In genomic region chr19:29042450-29042849, GRCh38 we compare ENCODE assay signal across 26 cellular contexts.
A peak's percentile ranks its signal among the peaks of the same experiment; 100 is the strongest.
DNase-seq lines count a peak whose midpoint lies in the region; ATAC-seq, FAIRE-seq and TF ChIP-seq lines count a peak whose summit lies in the region.
"Had no signal": no experiment of that assay in that cellular context is flagged by ENCODE, and none has a peak within 500 bp of the region (broad histone marks: within the 10 kb centered on the region; RNA-seq: fewer than 3 reads in every experiment).

No MANE protein-coding gene starts in this region.

- H3K79me1 ChIP-seq in H1 (ENCODE audit: low read depth, low read length) (no peaks in the 10 kb centered on the region), neuronal stem cell (ENCODE audit: low read depth, low read length) (no peaks in the 10 kb centered on the region)

- no peak overlapping the region for H3K18ac ChIP-seq in H1 (ENCODE audit: extremely low read depth, low read length)
- no peak overlapping the region for H3K18ac ChIP-seq in neuronal stem cell (ENCODE audit: low read length)

- H3K4me3 Mint-ChIP-seq in WTC11, result no peak overlapping the region
- H3K4me3 Mint-ChIP-seq in activated T-cell treated with anti-CD3 and anti-CD28 coated beads, Interleukin-2, amount 50 U/mL, for 4 hours, result no peak overlapping the region
- H3K4me3 Mint-ChIP-seq: B cell; CD4-positive, alpha-beta T cell; CD8-positive, alpha-beta T cell had no signal

- no peak for TF ChIP-seq RAD21 in H1 (IDR thresholded peaks at IDR 0.05 in 1 of 2, conservative IDR thresholded peaks at IDR 0.05 in 1 of 2; ENCODE audit: low read depth in 2 of 2, low read length in 2 of 2)

- H4K8ac ChIP-seq in H1 (ENCODE audit: extremely low read depth, insufficient read depth, low read length), result no peak overlapping the region
- H4K8ac ChIP-seq in neuronal stem cell (ENCODE audit: low read depth, low read length), result no peak overlapping the region

- no peak overlapping the region for H3K23ac ChIP-seq in H1 (ENCODE audit: insufficient read length)
- H3K23ac ChIP-seq in neuronal stem cell (ENCODE audit: low read depth, low read length, poor library complexity), result no peak overlapping the region

- no peak overlapping the region for H2BK20ac ChIP-seq in H1 (ENCODE audit: low read length)

- H2BK5ac ChIP-seq in H1 (ENCODE audit: low read depth, low read length), result no peak overlapping the region
- no peak overlapping the region for H2BK5ac ChIP-seq in neuronal stem cell (ENCODE audit: low read length)

- H4K5ac ChIP-seq in H1 (ENCODE audit: insufficient read length, low read depth, low read length), result no peak overlapping the region

- POLR2A ChIA-PET in WTC11 (lab: Charles Lee) (no interaction called here), H1 (lab: Charles Lee; ENCODE audit: partially characterized antibody) (no interaction called here)

- H4K91ac ChIP-seq in H1 (replicated peaks; ENCODE audit: insufficient read length, low read length) (no peak overlapping the region), neuronal stem cell (ENCODE audit: low read depth, low read length, poor library complexity) (no peak overlapping the region)

- peaks cover 51% of the 10 kb centered on the region for H3K4me1 Mint-ChIP-seq in WTC11
- no peaks in the 10 kb centered on the region for H3K4me1 Mint-ChIP-seq in activated T-cell treated with anti-CD3 and anti-CD28 coated beads, Interleukin-2, amount 50 U/mL, for 4 hours (ENCODE audit: low read depth)
- H3K4me1 Mint-ChIP-seq: B cell had no signal

- H3K4ac ChIP-seq in H1 (replicated peaks; ENCODE audit: insufficient read length, low read depth, low read length) (no peak overlapping the region), neuronal stem cell (ENCODE audit: low read length) (no peak overlapping the region)

- peaks cover 9% of the 10 kb centered on the region for H3K27me3 Mint-ChIP-seq in WTC11 (ENCODE audit: low read depth)
- H3K27me3 Mint-ChIP-seq in activated T-cell treated with anti-CD3 and anti-CD28 coated beads, Interleukin-2, amount 50 U/mL, for 4 hours (ENCODE audit: low read depth), result no peaks in the 10 kb centered on the region
- H3K27me3 Mint-ChIP-seq: B cell had no signal

- H3K9ac ChIP-seq in H1 (replicated peaks in 1 of 4; ENCODE audit: extremely low read depth in 1 of 4, low read depth in 3 of 4, low read length in 3 of 4) (no peak overlapping the region), neuronal stem cell (ENCODE audit: low read depth, low read length, poor library complexity) (no peak overlapping the region)
- H3K9ac ChIP-seq: BLaER1 treated with 17β-estradiol and CSF1 and Interleukin-3, amounts not matched to agents 10 nM and 100 nM had no signal

- no peaks in the 10 kb centered on the region for H3K79me2 ChIP-seq in H1 (ENCODE audit: control insufficient read depth in 1 of 2, insufficient read depth in 2 of 2, low read length in 2 of 2)

- no peak overlapping the region for H3K56ac ChIP-seq in H1 (replicated peaks; ENCODE audit: insufficient read length, low read depth, low read length)

- TF ChIP-seq CTCF in WTC11 (IDR thresholded peaks at IDR 0.05) (no peak), H1 (IDR thresholded peaks at IDR 0.05; ENCODE audit: control extremely low read depth in 1 of 3, insufficient read depth in 1 of 3, low read depth in 1 of 3, low read length in 3 of 3) (no peak)

- no peak overlapping the region for H3K27ac Mint-ChIP-seq in WTC11
- H3K27ac Mint-ChIP-seq: B cell; CD4-positive, alpha-beta T cell; CD8-positive, alpha-beta T cell had no signal

- no peak overlapping the region for H2AFZ ChIP-seq in H1 (ENCODE audit: low read length)
- no peak overlapping the region for H2AFZ ChIP-seq in neuronal stem cell (ENCODE audit: low read length)

- H2BK120ac ChIP-seq in H1 (replicated peaks; ENCODE audit: low read depth, low read length) (no peak overlapping the region), neuronal stem cell (ENCODE audit: low read depth, low read length) (no peak overlapping the region)

- H2BK12ac ChIP-seq in H1 (ENCODE audit: low read depth, low read length) (0 out of 2 replicates have a peak overlapping the region, but pooled peaks have one; percentile 23), neuronal stem cell (ENCODE audit: low read length) (no peak overlapping the region)

- no peak overlapping the region for H2AK5ac ChIP-seq in H1 (ENCODE audit: low read depth, low read length)
- H2AK5ac ChIP-seq in neuronal stem cell (ENCODE audit: low read depth, low read length), result peak overlapping the region; percentile 53

- H3K27me3 ChIP-seq in H1 (replicated peaks in 1 of 4; ENCODE audit: control insufficient read depth in 3 of 4, extremely low read depth in 1 of 4, insufficient read depth in 3 of 4, low read length in 3 of 4) (no peaks in the 10 kb centered on the region), neuronal stem cell (ENCODE audit: control insufficient read depth in 3 of 3, insufficient read depth in 3 of 3, low read depth in 1 of 3, low read length in 3 of 3) (no peaks in the 10 kb centered on the region)
- H3K27me3 ChIP-seq: BLaER1 treated with 17β-estradiol and CSF1 and Interleukin-3, amounts not matched to agents 10 nM and 100 nM had no signal

- no peak for ATAC-seq in left ventricle myocardium superior
- no peak for ATAC-seq in WTC11
- ATAC-seq in HG02885 (IDR thresholded peaks at IDR 0.05; ENCODE audit: poor library complexity, unreplicated experiment), result no peak
- ATAC-seq in activated T-cell treated with anti-CD3 and anti-CD28 coated beads, Interleukin-2, amount 50 U/mL, for 4 hours, result no peak
- ATAC-seq: A549; CD8-positive, alpha-beta T cell; GM12878 had no signal

- H3K14ac ChIP-seq in H1 (ENCODE audit: insufficient read length), result no peak overlapping the region
- H3K14ac ChIP-seq in neuronal stem cell (ENCODE audit: low read length), result no peak overlapping the region

- no peak for FAIRE-seq in H1 (lab: Jason Lieb, UNC)
- FAIRE-seq: D721Med, GM12878, GM12892, GM18507 had no signal

- H3K27ac ChIP-seq in H1 (ENCODE audit: low read depth, low read length), result no peak overlapping the region
- H3K27ac ChIP-seq in neuronal stem cell (replicated peaks; ENCODE audit: low read length), result no peak overlapping the region
- H3K27ac ChIP-seq: 22Rv1; A549; BLaER1 treated with 17β-estradiol and CSF1 and Interleukin-3, amounts not matched to agents 10 nM and 100 nM; C4-2B had no signal

- DNase-seq in cardiac septum (ENCODE audit: low spot score) (peak; percentile 29), left ventricle myocardium superior (no peak), WTC11 (ENCODE audit: low spot score) (no peak), H1 (ENCODE audit: low read depth in 1 of 2, low spot score in 2 of 2) (no peak), neuronal stem cell (ENCODE audit: low spot score) (no peak), DMS53 treated with DMSO at 0.1 percent for 48 hours (lab: John Stamatoyannopoulos, UW; ENCODE audit: unreplicated experiment) (no peak)
- no peak for DNase-seq in activated T-cell treated with anti-CD3 and anti-CD28 coated beads, Interleukin-2, amount 50 U/mL, for 4 hours
- DNase-seq: AML-193; Caco-2; Calu3; CD4-positive, alpha-beta T cell; CD8-positive, alpha-beta T cell; DMS79; DND-41; EL; GDM1 had no signal

- no peak overlapping the region for H3K4me3 ChIP-seq in H1 (ENCODE audit: extremely low read depth in 1 of 4, insufficient read depth in 2 of 4, low read depth in 3 of 4, low read length in 4 of 4)
- H3K4me3 ChIP-seq in neuronal stem cell (ENCODE audit: low read length in 2 of 2), result no peak overlapping the region
- H3K4me3 ChIP-seq: A549; BLaER1 treated with 17β-estradiol and CSF1 and Interleukin-3, amounts not matched to agents 10 nM and 100 nM; GM12878 had no signal

- CTCF ChIA-PET in WTC11 (lab: Charles Lee), result no interaction called here
- CTCF ChIA-PET in H1 (lab: Charles Lee; ENCODE audit: partially characterized antibody), result interaction anchor here (0.7 to 1.5 kb wide), 2 partner anchors 28 to 219 kb away, joined by 3 to 6 read pairs; no protein-coding TSS in a partner anchor

- peaks cover 6% of the 10 kb centered on the region for H3K9me3 Mint-ChIP-seq in WTC11
- H3K9me3 Mint-ChIP-seq in activated T-cell treated with anti-CD3 and anti-CD28 coated beads, Interleukin-2, amount 50 U/mL, for 4 hours, result peaks cover 3% of the 10 kb centered on the region
- H3K9me3 Mint-ChIP-seq: CD4-positive, alpha-beta T cell; CD8-positive, alpha-beta T cell had no signal

- 95% methylated on average over 2 of the region's 2 CpGs; no CpG with 5 or more reads in 1 of the 2 experiments for WGBS in H1 (ENCODE audit: extremely low coverage in 1 of 2, insufficient coverage in 1 of 2, insufficient read length in 1 of 2, insufficient replicate concordance in 2 of 2, low coverage in 1 of 2, low lambda C conversion rate in 2 of 2, missing lambda C conversion rate in 1 of 2), 2 experiments
- no CpG with 5 or more reads among the region's 2 CpGs for WGBS in neuronal stem cell (ENCODE audit: extremely low coverage in 2 of 2, insufficient read length in 2 of 2, insufficient replicate concordance in 1 of 2), 2 donors

- no peaks in the 10 kb centered on the region for H4K20me1 ChIP-seq in H1 (replicated peaks in 1 of 2; ENCODE audit: control insufficient read depth in 1 of 2, insufficient read depth in 2 of 2, low read length in 2 of 2)
- H4K20me1 ChIP-seq: BLaER1 treated with 17β-estradiol and CSF1 and Interleukin-3, amounts not matched to agents 10 nM and 100 nM had no signal

- H3K4me1 ChIP-seq in H1 (replicated peaks in 1 of 4; ENCODE audit: control insufficient read depth in 3 of 4, insufficient read depth in 4 of 4, low read length in 3 of 4), result peaks cover 1 to 12% (median 7%) of the 10 kb centered on the region in 4 experiments; a peak in 5 of 7 replicates
- peaks cover 0 to 26% of the 10 kb centered on the region in 2 donors for H3K4me1 ChIP-seq in neuronal stem cell (ENCODE audit: control insufficient read depth in 2 of 2, insufficient read depth in 1 of 2, low read depth in 1 of 2, low read length in 2 of 2)
- H3K4me1 ChIP-seq: A549, Caco-2 had no signal

- no peak for TF ChIP-seq EP300 in H1 (IDR thresholded peaks at IDR 0.05; ENCODE audit: borderline replicate concordance in 1 of 2, low read depth in 2 of 2, low read length in 2 of 2)

- H3K36me3 ChIP-seq in H1 (ENCODE audit: control insufficient read depth in 2 of 4, insufficient read depth in 4 of 4, low read length in 3 of 4) (no peaks in the 10 kb centered on the region), neuronal stem cell (replicated peaks in 1 of 2; ENCODE audit: control insufficient read depth in 2 of 2, insufficient read depth in 2 of 2, low read length in 2 of 2) (no peaks in the 10 kb centered on the region)
- H3K36me3 ChIP-seq: BLaER1 treated with 17β-estradiol and CSF1 and Interleukin-3, amounts not matched to agents 10 nM and 100 nM had no signal

- H3K9me3 ChIP-seq in H1 (ENCODE audit: insufficient read depth in 2 of 2, low read depth in 1 of 2, low read length in 1 of 2) (no peaks in the 10 kb centered on the region), neuronal stem cell (replicated peaks in 1 of 2; ENCODE audit: control insufficient read depth in 2 of 2, insufficient read depth in 1 of 2, low read depth in 1 of 2, low read length in 2 of 2) (no peaks in the 10 kb centered on the region)
- H3K9me3 ChIP-seq: BLaER1 treated with 17β-estradiol and CSF1 and Interleukin-3, amounts not matched to agents 10 nM and 100 nM; Caco-2 had no signal

- intact Hi-C loops in cardiac septum (cut with DNase I), result no loop called here
- intact Hi-C loops in left ventricle myocardium superior (cut with micrococcal nuclease), result no loop called here

- TF ChIP-seq POLR2A in H1 (IDR thresholded peaks at IDR 0.05; ENCODE audit: control extremely low read depth in 1 of 2, low read depth in 2 of 2, low read length in 2 of 2), result no peak

- H2BK15ac ChIP-seq in H1 (ENCODE audit: low read length) (no peak overlapping the region), neuronal stem cell (ENCODE audit: low read length) (peak overlapping the region; percentile 30)

- H3K23me2 ChIP-seq in H1 (ENCODE audit: low read depth, low read length), result no peaks in the 10 kb centered on the region

- no peaks in the 10 kb centered on the region for H3K36me3 Mint-ChIP-seq in WTC11
- H3K36me3 Mint-ChIP-seq in activated T-cell treated with anti-CD3 and anti-CD28 coated beads, Interleukin-2, amount 50 U/mL, for 4 hours (ENCODE audit: insufficient read depth), result no peaks in the 10 kb centered on the region
- H3K36me3 Mint-ChIP-seq: CD8-positive, alpha-beta T cell had no signal

- H3K4me2 ChIP-seq in H1 (ENCODE audit: insufficient read depth in 1 of 2, low read depth in 2 of 2, low read length in 2 of 2), result no peak overlapping the region
- no peak overlapping the region for H3K4me2 ChIP-seq in neuronal stem cell (ENCODE audit: insufficient read depth, low read length, poor library complexity, severe bottlenecking)
- H3K4me2 ChIP-seq: A549 had no signal
